In genomic region chr4:18869166-18869565, GRCh38 we compare ENCODE assay signal across 17 cellular contexts.
A peak's percentile ranks its signal among the peaks of the same experiment; 100 is the strongest.
DNase-seq lines count a peak whose midpoint lies in the region; TF ChIP-seq lines count a peak whose summit lies in the region.
"Had no signal": no experiment of that assay in that cellular context is flagged by ENCODE, and none has a peak within 500 bp of the region (broad histone marks: within the 10 kb centered on the region; RNA-seq: fewer than 3 reads in every experiment).

No MANE protein-coding gene starts in this region.

- no peaks in the 10 kb centered on the region for H3K36me3 ChIP-seq in BE2C
- H3K36me3 ChIP-seq in sigmoid colon, result no peaks in the 10 kb centered on the region
- H3K36me3 ChIP-seq in CD4-positive, alpha-beta memory T cell (ENCODE audit: insufficient read depth, low read length), result no peaks in the 10 kb centered on the region
- no peaks in the 10 kb centered on the region for H3K36me3 ChIP-seq in ovary

- TF ChIP-seq CTCF in BE2C (IDR thresholded peaks at IDR 0.05; ENCODE audit: low read depth, low read length), result no peak
- TF ChIP-seq CTCF in HFFc6 (IDR thresholded peaks at IDR 0.05), result no peak
- no peak for TF ChIP-seq CTCF in brain (conservative IDR thresholded peaks at IDR 0.05)
- TF ChIP-seq CTCF in nephron (IDR thresholded peaks at IDR 0.05; ENCODE audit: unreplicated experiment in 3 of 3), result no peak
- no peak for TF ChIP-seq CTCF in sigmoid colon (IDR thresholded peaks at IDR 0.05)
- TF ChIP-seq CTCF in ovary (IDR thresholded peaks at IDR 0.05), result no peak

- intact Hi-C loops in sigmoid colon (cut with DNase I), result no loop called here
- intact Hi-C loops in CD4-positive, alpha-beta memory T cell (cut with micrococcal nuclease), result no loop called here
- intact Hi-C loops in ovary (cut with DNase I), result no loop called here

- no peaks in the 10 kb centered on the region for H3K36me3 Mint-ChIP-seq in HFFc6 (ENCODE audit: low read depth)
- no peaks in the 10 kb centered on the region for H3K36me3 Mint-ChIP-seq in brain
- H3K36me3 Mint-ChIP-seq in nephron (ENCODE audit: low read depth), result no peaks in the 10 kb centered on the region
- no peaks in the 10 kb centered on the region for H3K36me3 Mint-ChIP-seq in CD4-positive, alpha-beta memory T cell

- H3K27me3 Mint-ChIP-seq in HFFc6 (ENCODE audit: insufficient read depth), result no peaks in the 10 kb centered on the region
- no peaks in the 10 kb centered on the region for H3K27me3 Mint-ChIP-seq in brain
- no peaks in the 10 kb centered on the region for H3K27me3 Mint-ChIP-seq in nephron (ENCODE audit: low read depth)
- no peaks in the 10 kb centered on the region for H3K27me3 Mint-ChIP-seq in CD4-positive, alpha-beta memory T cell

- H3K27ac Mint-ChIP-seq in HFFc6 (peak overlapping the region; percentile 46; the same call in 1 of the 2 replicates), brain (peak overlapping the region in 3 of 5 experiments; percentile 5 to 36 (median 31)), nephron (peak overlapping the region; percentile 60 to 77 (median 76))
- no peak overlapping the region for H3K27ac Mint-ChIP-seq in CD4-positive, alpha-beta memory T cell
- H3K27ac Mint-ChIP-seq: H9 had no signal

- no peaks in the 10 kb centered on the region for H3K27me3 ChIP-seq in BE2C
- no peaks in the 10 kb centered on the region for H3K27me3 ChIP-seq in sigmoid colon
- H3K27me3 ChIP-seq in CD4-positive, alpha-beta memory T cell (ENCODE audit: insufficient read depth, low read length), result no peaks in the 10 kb centered on the region
- H3K27me3 ChIP-seq in ovary, result no peaks in the 10 kb centered on the region

- no peaks in the 10 kb centered on the region for H3K9me3 ChIP-seq in BE2C
- no peaks in the 10 kb centered on the region for H3K9me3 ChIP-seq in sigmoid colon
- H3K9me3 ChIP-seq in CD4-positive, alpha-beta memory T cell (ENCODE audit: control insufficient read depth in 1 of 2, low read length in 2 of 2), result no peaks in the 10 kb centered on the region
- no peaks in the 10 kb centered on the region for H3K9me3 ChIP-seq in ovary
- H3K9me3 ChIP-seq: A549 had no signal

- TF ChIP-seq EP300 in sigmoid colon (IDR thresholded peaks at IDR 0.05) (no peak), ovary (IDR thresholded peaks at IDR 0.05) (no peak)

- peak overlapping the region; percentile 17; the same call in 1 of the 2 replicates for H3K4me3 Mint-ChIP-seq in HFFc6
- H3K4me3 Mint-ChIP-seq in brain, result no peak overlapping the region
- no peak overlapping the region for H3K4me3 Mint-ChIP-seq in nephron
- H3K4me3 Mint-ChIP-seq in CD4-positive, alpha-beta memory T cell, result no peak overlapping the region
- H3K4me3 Mint-ChIP-seq: H9 had no signal

- CTCF ChIA-PET in CD4-positive, alpha-beta memory T cell (lab: Charles Lee; ENCODE audit: partially characterized antibody), result no interaction called here

- H3K9me3 Mint-ChIP-seq in HFFc6 (no peaks in the 10 kb centered on the region), brain (peaks cover 2 to 15% (median 7%) of the 10 kb centered on the region in 5 experiments), nephron (peaks cover 20% of the 10 kb centered on the region)
- peaks cover 0 to 20% (median 3%) of the 10 kb centered on the region in 8 donors for H3K9me3 Mint-ChIP-seq in CD4-positive, alpha-beta memory T cell

- no peak overlapping the region for H3K4me3 ChIP-seq in BE2C (ENCODE audit: low read depth, low read length)
- no peak overlapping the region for H3K4me3 ChIP-seq in sigmoid colon
- no peak overlapping the region for H3K4me3 ChIP-seq in CD4-positive, alpha-beta memory T cell (ENCODE audit: low read length in 2 of 2)
- H3K4me3 ChIP-seq in ovary, result no peak overlapping the region
- H3K4me3 ChIP-seq: A549, SK-N-MC had no signal

- no peak overlapping the region for H3K27ac ChIP-seq in sigmoid colon
- H3K27ac ChIP-seq in CD4-positive, alpha-beta memory T cell (ENCODE audit: low read depth, low read length), result no peak overlapping the region
- no peak overlapping the region for H3K27ac ChIP-seq in ovary
- H3K27ac ChIP-seq: A549, C4-2B, HL-60, SK-N-MC had no signal

- POLR2A ChIA-PET in CD4-positive, alpha-beta memory T cell (lab: Charles Lee; ENCODE audit: partially characterized antibody), result no interaction called here

- TF ChIP-seq POLR2A in sigmoid colon (IDR thresholded peaks at IDR 0.05), result no peak
- TF ChIP-seq POLR2A in ovary (IDR thresholded peaks at IDR 0.05), result no peak

- 62 to 69% methylated on average over 1 of the region's 1 CpG for WGBS in sigmoid colon, 2 donors
- WGBS in ovary, 3 donors, result 15 to 31% (median 22%) methylated on average over 1 of the region's 1 CpG

- peak; percentile 28 for DNase-seq in BE2C
- peak; percentile 43 for DNase-seq in HFFc6
- DNase-seq in sigmoid colon, result no peak
- no peak for DNase-seq in CD4-positive, alpha-beta memory T cell
- DNase-seq in ovary, result no peak
- DNase-seq in iPS-NIHi11 (ENCODE audit: low spot score), result no peak
- DNase-seq: COR-L47, H9, NCI-H1105 treated with DMSO at 0.1 percent for 48 hours, NCI-H187 treated with DMSO at 0.1 percent for 48 hours, NCI-H774 had no signal

- H3K4me1 Mint-ChIP-seq in HFFc6 (ENCODE audit: low read depth) (peaks cover 43% of the 10 kb centered on the region), brain (peaks cover 27% of the 10 kb centered on the region), nephron (peaks cover 15% of the 10 kb centered on the region)
- no peaks in the 10 kb centered on the region for H3K4me1 Mint-ChIP-seq in CD4-positive, alpha-beta memory T cell

- peaks cover 9% of the 10 kb centered on the region for H3K4me1 ChIP-seq in BE2C
- H3K4me1 ChIP-seq in sigmoid colon, result no peaks in the 10 kb centered on the region
- no peaks in the 10 kb centered on the region for H3K4me1 ChIP-seq in CD4-positive, alpha-beta memory T cell (ENCODE audit: insufficient read depth, low read length)
- H3K4me1 ChIP-seq in ovary (ENCODE audit: insufficient read depth), result no peaks in the 10 kb centered on the region
- H3K4me1 ChIP-seq: A549 had no signal

Comparison
In these comparisons a context has a peak if more than half of its experiments do, and no peak if none do; other contexts are left out.
1. DNase-seq: peak in BE2C (single experiment) and HFFc6 (single experiment); none in sigmoid colon (single experiment), CD4-positive, alpha-beta memory T cell (0 of 5), ovary (0 of 5) and iPS-NIHi11 (single experiment).
2. H3K27ac Mint-ChIP-seq: peak in HFFc6 (single experiment), brain (3 of 5) and nephron (3 of 3); none in CD4-positive, alpha-beta memory T cell (0 of 7).